19 cellular contexts compared by ENCODE assay signal in the genomic region with DNA sequence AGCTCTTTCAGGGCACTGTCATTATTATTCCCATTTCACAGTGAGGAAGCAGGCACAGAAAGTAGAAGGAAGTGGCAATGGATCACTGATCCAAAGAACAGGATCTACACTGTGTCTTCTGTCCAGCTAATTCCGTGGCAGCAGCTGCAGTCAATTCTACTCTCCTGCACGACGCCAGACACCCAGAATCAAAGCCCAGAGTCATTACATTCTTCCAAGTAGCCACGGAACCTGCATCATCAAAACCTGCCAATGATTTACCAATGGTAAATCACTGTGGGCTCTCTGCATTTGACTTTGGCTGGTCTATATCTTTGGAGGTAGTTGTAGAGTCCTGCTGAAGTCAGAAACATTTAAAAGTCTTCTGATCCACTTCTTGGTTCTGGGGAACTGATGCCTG.
"Had no signal": no experiment of that assay in that cellular context is flagged by ENCODE, and none has a peak within 500 bp of the region (broad histone marks: within the 10 kb centered on the region; RNA-seq: fewer than 3 reads in every experiment).

No MANE protein-coding gene starts in this region.

- ATAC-seq: heart left ventricle; left lung; naive thymus-derived CD4-positive, alpha-beta T cell; right cardiac atrium; stimulated activated effector memory CD8-positive, alpha-beta T cell treated with anti-CD3 and anti-CD28 coated beads, Interleukin-12 subunit alpha, Interleukin-12 subunit beta, amount 100 ng/mL, for 72 hours had no signal

- DNase-seq: cortex of kidney; dorsolateral prefrontal cortex; effector CD4-positive, alpha-beta T cell; heart left ventricle; kidney; left lung; mesendoderm; midbrain; naive thymus-derived CD4-positive, alpha-beta T cell; nucleus accumbens; right cardiac atrium; sigmoid colon; stimulated activated CD4-positive, alpha-beta T cell treated with anti-CD3 and anti-CD28 coated beads, Interleukin-2, amount 100 ng/mL, for 24 hours; stimulated activated CD4-positive, alpha-beta T cell treated with anti-CD3 and anti-CD28 coated beads, Interleukin-4, amount 100 ng/mL, for 24 hours; stimulated activated naive CD4-positive, alpha-beta T cell treated with Interleukin-2 at 50 U/mL for 16 hours; stomach; thyroid gland; trophoblast cell had no signal
